8 cellular contexts compared by ENCODE assay signal in the genomic region with DNA sequence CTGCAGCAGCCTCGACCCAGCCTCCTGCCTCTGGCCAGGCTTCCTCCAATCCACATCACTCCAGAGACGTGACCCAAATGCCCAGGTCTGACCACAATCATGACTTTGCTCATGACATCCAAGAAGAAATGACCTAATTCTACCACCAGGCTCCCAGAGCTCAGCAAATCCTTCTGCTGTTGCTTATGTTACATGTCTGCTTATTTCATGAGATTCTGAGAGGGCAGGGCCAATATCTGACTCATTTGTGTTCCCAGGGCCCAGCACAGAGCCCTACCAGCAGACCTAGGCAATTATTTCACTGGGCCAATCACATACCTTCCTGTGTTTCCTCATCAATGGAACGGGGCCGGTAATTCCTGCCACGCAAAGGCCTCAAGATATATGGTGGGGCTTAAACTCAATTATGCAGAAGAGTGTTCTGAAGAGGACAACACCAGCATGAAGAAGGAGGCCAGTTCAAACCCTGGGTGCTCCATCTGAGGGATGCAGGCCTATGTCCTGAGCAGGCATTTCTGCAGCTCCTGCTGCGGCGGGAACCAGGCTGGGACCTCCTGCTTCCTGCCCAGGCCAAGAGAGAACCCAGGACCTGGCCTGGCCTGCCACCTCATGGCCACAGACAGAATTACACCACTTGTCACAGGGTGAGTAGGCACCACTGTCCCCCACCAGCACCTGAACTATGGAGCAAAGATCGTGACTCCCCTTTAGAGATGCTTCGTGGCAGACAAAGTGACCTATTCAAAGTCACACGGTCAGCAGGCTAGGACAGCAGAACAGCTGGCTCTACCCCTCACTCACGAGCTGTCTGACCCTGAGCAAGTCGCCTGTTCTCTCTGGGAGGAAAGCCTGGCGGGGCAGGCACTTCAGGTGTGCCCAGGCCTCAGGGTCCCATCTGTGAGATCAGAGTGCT. TPM values are rescaled to one million over a fixed set of nuclear protein-coding genes. Genes with fewer than 3 reads are reported as not detected.
A peak's percentile ranks its signal among the peaks of the same experiment; 100 is the strongest.
DNase-seq lines count a peak whose midpoint lies in the region; ATAC-seq, FAIRE-seq and TF ChIP-seq lines count a peak whose summit lies in the region.

No MANE protein-coding gene starts in this region.

- no TSS peak for BruUV-seq in endothelial cell of umbilical vein (replicated peaks; lab: Mats Ljungman, UMichigan)

- H3K79me2 ChIP-seq in endothelial cell of umbilical vein (ENCODE audit: control insufficient read depth, insufficient read depth, low read length): peaks cover 5% of the 10 kb centered on the region

- H3K4me1 ChIP-seq in endothelial cell of umbilical vein (ENCODE audit: control insufficient read depth, extremely low read depth, insufficient read depth, low read length) (peaks cover 30% of the 10 kb centered on the region), mucosa of rectum (ENCODE audit: control insufficient read depth in 2 of 2, insufficient read depth in 2 of 2, low read length in 2 of 2) (peaks cover 27 to 37% of the 10 kb centered on the region in 2 donors)

- no peaks in the 10 kb centered on the region for H3K9me3 ChIP-seq in endothelial cell of umbilical vein (replicated peaks; ENCODE audit: control insufficient read depth, insufficient read depth, low read length)
- H3K9me3 ChIP-seq in mucosa of rectum (ENCODE audit: control insufficient read depth in 2 of 2, low read length in 2 of 2): no peaks in the 10 kb centered on the region

- no peaks in the 10 kb centered on the region for H3K9me1 ChIP-seq in endothelial cell of umbilical vein (replicated peaks; ENCODE audit: control insufficient read depth, extremely low read depth, insufficient read depth, low read length)

- H4K20me1 ChIP-seq in endothelial cell of umbilical vein (replicated peaks; ENCODE audit: control insufficient read depth, extremely low read depth, insufficient read depth, low read length): no peaks in the 10 kb centered on the region

- H3K27me3 ChIP-seq in endothelial cell of umbilical vein (ENCODE audit: control insufficient read depth in 2 of 2, insufficient read depth in 2 of 2, low read length in 2 of 2) (no peaks in the 10 kb centered on the region), mucosa of rectum (ENCODE audit: control insufficient read depth in 2 of 2, insufficient read depth in 2 of 2, low read length in 2 of 2) (no peaks in the 10 kb centered on the region)

- H3K4me2 ChIP-seq in endothelial cell of umbilical vein (ENCODE audit: insufficient read depth, low read length): no peak overlapping the region

- DNase-seq in GM12891 (ENCODE audit: insufficient read length, low spot score) (no peak), NOMO-1 (lab: John Stamatoyannopoulos, UW; ENCODE audit: unreplicated experiment in 2 of 2) (peak; percentile 66 to 69), endothelial cell of umbilical vein (ENCODE audit: low read depth, low spot score) (peak; percentile 75), NCI-H2107 (lab: John Stamatoyannopoulos, UW) (no peak)
- peak; percentile 58 for DNase-seq in activated CD8-positive, alpha-beta memory T cell treated with anti-CD3 and anti-CD28 coated beads, Interleukin-2, amount 50 U/mL, for 1 hour (ENCODE audit: extremely low read depth)
- peak; percentile 49 to 75 for DNase-seq in stimulated activated CD8-positive, alpha-beta memory T cell treated with anti-CD3 and anti-CD28 coated beads, Interleukin-4, amount 100 ng/mL, for 1 hour (ENCODE audit: low read depth in 2 of 2, low spot score in 1 of 2)

- TF ChIP-seq POLR2A in GM12891 (IDR thresholded peaks at IDR 0.05; ENCODE audit: low read depth, low read length) (0 out of 2 replicates have a peak, but pooled peaks have one; percentile 23), endothelial cell of umbilical vein (IDR thresholded peaks at IDR 0.05; ENCODE audit: low read depth, low read length) (no peak)

- CTCF ChIA-PET in endothelial cell of umbilical vein (lab: Charles Lee): interaction anchor here (0.6 to 2.6 kb wide), 71 partner anchors 9 to 503 kb away, joined by 3 to 127 read pairs (median 5); partner anchors contain the start of genes CCDC134, MEI1, SHISA8 and SNU13

- TF ChIP-seq CTCF in endothelial cell of umbilical vein (IDR thresholded peaks at IDR 0.05; ENCODE audit: extremely low read depth in 1 of 2, insufficient read depth in 1 of 2, low read depth in 1 of 2, low read length in 2 of 2): peak; percentile 83 to 89

- H3K36me3 ChIP-seq in endothelial cell of umbilical vein (ENCODE audit: control insufficient read depth in 2 of 2, extremely low read depth in 1 of 2, insufficient read depth in 2 of 2, low read length in 2 of 2): peaks cover 0 to 2% of the 10 kb centered on the region in 2 experiments
- H3K36me3 ChIP-seq in mucosa of rectum (ENCODE audit: control insufficient read depth in 2 of 2, insufficient read depth in 2 of 2, low read length in 2 of 2): peaks cover 0 to 5% of the 10 kb centered on the region in 2 donors

- dilution Hi-C loops in endothelial cell of umbilical vein (cut with MboI; ENCODE audit: extremely low pct_ligation_motif_present, low sequenced_read_pairs): no loop called here

- peak; percentile 99 for FAIRE-seq in GM12891 (lab: Jason Lieb, UNC)
- FAIRE-seq in endothelial cell of umbilical vein (lab: Jason Lieb, UNC): peak; percentile 98

- no peak overlapping the region for H2AFZ ChIP-seq in endothelial cell of umbilical vein (ENCODE audit: low read depth, low read length)

- H3K9ac ChIP-seq in endothelial cell of umbilical vein (replicated peaks; ENCODE audit: extremely low read depth, insufficient read depth, low read length) (no peak overlapping the region), mucosa of rectum (ENCODE audit: low read depth in 1 of 2, low read length in 2 of 2) (peak overlapping the region; percentile 48 to 51)

- ATAC-seq in HG03196 (IDR thresholded peaks at IDR 0.05; ENCODE audit: unreplicated experiment): peak; percentile 36

- H3K27ac ChIP-seq in endothelial cell of umbilical vein (ENCODE audit: insufficient read depth, low read depth, low read length) (no peak overlapping the region), mucosa of rectum (ENCODE audit: low read depth in 2 of 2, low read length in 2 of 2) (peak overlapping the region; percentile 94 to 97)

- no peak overlapping the region for H3K4me3 ChIP-seq in endothelial cell of umbilical vein (replicated peaks in 1 of 3; ENCODE audit: insufficient read depth in 1 of 3, low read depth in 1 of 3, low read length in 3 of 3)
- peak overlapping the region; percentile 21 to 50 for H3K4me3 ChIP-seq in mucosa of rectum (ENCODE audit: low read length in 2 of 2)

- intact Hi-C loops in endothelial cell of umbilical vein (cut with micrococcal nuclease): loop anchor here (1.0 to 2.0 kb wide), 5 partner anchors 14 to 275 kb away; partner anchors contain the start of gene TNFRSF13C

- POLR2A ChIA-PET in endothelial cell of umbilical vein (lab: Charles Lee): interaction anchor here (0.6 kb wide), 2 partner anchors 224 to 257 kb away, joined by 3 to 4 read pairs; no protein-coding TSS in a partner anchor

TF ChIP-seq in GM12891, 5 proteins besides CTCF, POLR2A, EP300 and RAD21 (continues in another document):
- TF ChIP-seq TAF1 (IDR thresholded peaks at IDR 0.05; ENCODE audit: low read depth, low read length): no peak

RNA-seq across cellular contexts. Expression of gene CENPM, which starts 5.8 kb away (rescaled TPM):
- polyA plus RNA-seq in GM12891 (2012; ENCODE audit: low read depth, missing spikeins): 45.1 TPM
- 30.4 and 34.5 TPM in 2 replicates for total RNA-seq in endothelial cell of umbilical vein
- polyA plus RNA-seq in endothelial cell of umbilical vein: 37.4 and 51.0 TPM in 2 replicates
- 38.9 and 40.2 TPM in 2 replicates for polyA plus RNA-seq in endothelial cell of umbilical vein (2011; cell fraction: cytosol; rRNA removed)
- polyA plus RNA-seq in endothelial cell of umbilical vein (2011; cell fraction: nucleus; rRNA removed): 38.4 and 38.5 TPM in 2 replicates
- polyA plus RNA-seq in endothelial cell of umbilical vein (2012): 9.5 and 17.5 TPM in 2 replicates
- 24.9 and 25.2 TPM in 2 replicates for polyA minus RNA-seq in endothelial cell of umbilical vein
- polyA minus RNA-seq in endothelial cell of umbilical vein (2011; cell fraction: cytosol; rRNA and poly(A)+ RNA removed): 45.4 TPM
- polyA minus RNA-seq in endothelial cell of umbilical vein (2011; cell fraction: nucleus; rRNA and poly(A)+ RNA removed): 16.9 and 20.1 TPM in 2 replicates

RNA-seq across cellular contexts. Expression of gene TNFRSF13C, which starts 14.5 kb away (rescaled TPM):
- 29.1 TPM for polyA plus RNA-seq in GM12891 (2012; ENCODE audit: low read depth, missing spikeins)
- 0.51 and 0.81 TPM in 2 replicates for total RNA-seq in endothelial cell of umbilical vein
- 0.19 and 0.27 TPM in 2 replicates for polyA plus RNA-seq in endothelial cell of umbilical vein
- 0.08 and 0.11 TPM in 2 replicates for polyA plus RNA-seq in endothelial cell of umbilical vein (2011; cell fraction: cytosol; rRNA removed)
- 1.2 and 1.3 TPM in 2 replicates for polyA plus RNA-seq in endothelial cell of umbilical vein (2011; cell fraction: nucleus; rRNA removed)
- 0.08 TPM in 1 of 2 replicates, not detected in the other for polyA plus RNA-seq in endothelial cell of umbilical vein (2012)
- 0.17 and 0.34 TPM in 2 replicates for polyA minus RNA-seq in endothelial cell of umbilical vein
- polyA minus RNA-seq in endothelial cell of umbilical vein (2011; cell fraction: cytosol; rRNA and poly(A)+ RNA removed): not detected
- 0.29 and 0.38 TPM in 2 replicates for polyA minus RNA-seq in endothelial cell of umbilical vein (2011; cell fraction: nucleus; rRNA and poly(A)+ RNA removed)

RNA-seq across cellular contexts. Expression of gene SHISA8, which starts 26.2 kb away (rescaled TPM):
- 3.2 TPM for polyA plus RNA-seq in GM12891 (2012; ENCODE audit: low read depth, missing spikeins)
- not detected in 2 replicates for total RNA-seq in endothelial cell of umbilical vein
- polyA plus RNA-seq in endothelial cell of umbilical vein: not detected in 2 replicates
- not detected in 2 replicates for polyA plus RNA-seq in endothelial cell of umbilical vein (2011; cell fraction: cytosol; rRNA removed)
- polyA plus RNA-seq in endothelial cell of umbilical vein (2011; cell fraction: nucleus; rRNA removed): not detected in 2 replicates
- not detected in 2 replicates for polyA plus RNA-seq in endothelial cell of umbilical vein (2012)
- polyA minus RNA-seq in endothelial cell of umbilical vein: not detected in 2 replicates
- polyA minus RNA-seq in endothelial cell of umbilical vein (2011; cell fraction: cytosol; rRNA and poly(A)+ RNA removed): not detected
- not detected in 2 replicates for polyA minus RNA-seq in endothelial cell of umbilical vein (2011; cell fraction: nucleus; rRNA and poly(A)+ RNA removed)

RNA-seq across cellular contexts. Expression of gene SEPTIN3, which starts 28.1 kb away (rescaled TPM):
- polyA plus RNA-seq in GM12891 (2012; ENCODE audit: low read depth, missing spikeins): 0.71 TPM
- total RNA-seq in endothelial cell of umbilical vein: 0.18 TPM in 1 of 2 replicates, not detected in the other
- 0.05 and 0.08 TPM in 2 replicates for polyA plus RNA-seq in endothelial cell of umbilical vein
- 0.05 and 0.11 TPM in 2 replicates for polyA plus RNA-seq in endothelial cell of umbilical vein (2011; cell fraction: cytosol; rRNA removed)
- polyA plus RNA-seq in endothelial cell of umbilical vein (2011; cell fraction: nucleus; rRNA removed): 0.05 and 0.11 TPM in 2 replicates
- polyA plus RNA-seq in endothelial cell of umbilical vein (2012): 0.19 and 0.57 TPM in 2 replicates
- polyA minus RNA-seq in endothelial cell of umbilical vein: 0.19 TPM in 1 of 2 replicates, not detected in the other
- 0.41 TPM for polyA minus RNA-seq in endothelial cell of umbilical vein (2011; cell fraction: cytosol; rRNA and poly(A)+ RNA removed)
- 0.10 TPM in 1 of 2 replicates, not detected in the other for polyA minus RNA-seq in endothelial cell of umbilical vein (2011; cell fraction: nucleus; rRNA and poly(A)+ RNA removed)

Comparison
In these comparisons a context has a peak if more than half of its experiments do, and no peak if none do; other contexts are left out.
1. DNase-seq: peak in NOMO-1 (2 of 2), activated CD8-positive, alpha-beta memory T cell treated with anti-CD3 and anti-CD28 coated beads, Interleukin-2, amount 50 U/mL, for 1 hour (single experiment), endothelial cell of umbilical vein (single experiment) and stimulated activated CD8-positive, alpha-beta memory T cell treated with anti-CD3 and anti-CD28 coated beads, Interleukin-4, amount 100 ng/mL, for 1 hour (2 of 2); none in GM12891 (single experiment) and NCI-H2107 (single experiment).
2. H3K4me3 ChIP-seq: peak in mucosa of rectum (2 of 2); none in endothelial cell of umbilical vein (0 of 3).